Comparison of ENCODE assay signal across 1 cellular context in the genomic region with DNA sequence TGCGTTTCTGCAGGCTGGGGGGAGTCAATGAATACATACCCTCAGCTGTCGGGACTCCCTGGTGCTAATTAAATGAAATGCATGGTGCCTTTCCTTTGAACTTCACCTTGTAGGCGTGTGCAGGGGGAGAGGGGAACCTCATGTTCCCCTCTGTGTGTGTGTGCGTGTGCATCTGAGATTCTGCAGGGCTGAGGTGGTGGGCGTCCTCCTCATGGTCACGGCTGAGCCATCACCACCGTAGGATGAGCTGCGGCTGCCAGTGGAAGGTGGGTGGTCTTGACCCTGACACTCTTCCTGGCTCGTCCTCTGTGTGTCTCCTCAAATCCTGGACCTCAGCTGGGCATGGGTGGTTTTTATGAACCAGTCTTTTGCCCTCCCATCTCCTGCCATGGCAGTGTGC.
TF ChIP-seq lines count a peak whose summit lies in the region.

No MANE protein-coding gene starts in this region.

TF ChIP-seq in IMR-90, 13 proteins besides CTCF, POLR2A, EP300 and RAD21:
- TF ChIP-seq FOS (IDR thresholded peaks at IDR 0.05; ENCODE audit: low read depth, low read length) (no peak), CHD1 (IDR thresholded peaks at IDR 0.05; ENCODE audit: low read depth, low read length) (no peak), RCOR1 (IDR thresholded peaks at IDR 0.05; ENCODE audit: insufficient replicate concordance, low read length) (no peak), SMC3 (IDR thresholded peaks at IDR 0.05; ENCODE audit: low read depth, low read length) (no peak), MAFK (IDR thresholded peaks at IDR 0.05; ENCODE audit: low read depth, low read length) (no peak), MAZ (IDR thresholded peaks at IDR 0.05; ENCODE audit: borderline replicate concordance, low read depth, low read length) (no peak), BHLHE40 (IDR thresholded peaks at IDR 0.05; ENCODE audit: low read depth, low read length) (no peak), CEBPB (IDR thresholded peaks at IDR 0.05; ENCODE audit: low read depth, low read length) (no peak), RFX5 (IDR thresholded peaks at IDR 0.05; ENCODE audit: low read depth, low read length) (no peak), MXI1 (IDR thresholded peaks at IDR 0.05; ENCODE audit: borderline replicate concordance, low read depth, low read length) (no peak)
- TF ChIP-seq, protein P1, sequence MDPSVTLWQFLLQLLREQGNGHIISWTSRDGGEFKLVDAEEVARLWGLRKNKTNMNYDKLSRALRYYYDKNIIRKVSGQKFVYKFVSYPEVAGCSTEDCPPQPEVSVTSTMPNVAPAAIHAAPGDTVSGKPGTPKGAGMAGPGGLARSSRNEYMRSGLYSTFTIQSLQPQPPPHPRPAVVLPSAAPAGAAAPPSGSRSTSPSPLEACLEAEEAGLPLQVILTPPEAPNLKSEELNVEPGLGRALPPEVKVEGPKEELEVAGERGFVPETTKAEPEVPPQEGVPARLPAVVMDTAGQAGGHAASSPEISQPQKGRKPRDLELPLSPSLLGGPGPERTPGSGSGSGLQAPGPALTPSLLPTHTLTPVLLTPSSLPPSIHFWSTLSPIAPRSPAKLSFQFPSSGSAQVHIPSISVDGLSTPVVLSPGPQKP (IDR thresholded peaks at IDR 0.05; ENCODE audit: borderline replicate concordance, low read depth, low read length), result no peak
- TF ChIP-seq, protein P2, sequence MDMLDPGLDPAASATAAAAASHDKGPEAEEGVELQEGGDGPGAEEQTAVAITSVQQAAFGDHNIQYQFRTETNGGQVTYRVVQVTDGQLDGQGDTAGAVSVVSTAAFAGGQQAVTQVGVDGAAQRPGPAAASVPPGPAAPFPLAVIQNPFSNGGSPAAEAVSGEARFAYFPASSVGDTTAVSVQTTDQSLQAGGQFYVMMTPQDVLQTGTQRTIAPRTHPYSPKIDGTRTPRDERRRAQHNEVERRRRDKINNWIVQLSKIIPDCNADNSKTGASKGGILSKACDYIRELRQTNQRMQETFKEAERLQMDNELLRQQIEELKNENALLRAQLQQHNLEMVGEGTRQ (IDR thresholded peaks at IDR 0.05; ENCODE audit: low read depth, low read length), result no peak
